ENCODE assay signal across 18 cellular contexts in the genomic region with DNA sequence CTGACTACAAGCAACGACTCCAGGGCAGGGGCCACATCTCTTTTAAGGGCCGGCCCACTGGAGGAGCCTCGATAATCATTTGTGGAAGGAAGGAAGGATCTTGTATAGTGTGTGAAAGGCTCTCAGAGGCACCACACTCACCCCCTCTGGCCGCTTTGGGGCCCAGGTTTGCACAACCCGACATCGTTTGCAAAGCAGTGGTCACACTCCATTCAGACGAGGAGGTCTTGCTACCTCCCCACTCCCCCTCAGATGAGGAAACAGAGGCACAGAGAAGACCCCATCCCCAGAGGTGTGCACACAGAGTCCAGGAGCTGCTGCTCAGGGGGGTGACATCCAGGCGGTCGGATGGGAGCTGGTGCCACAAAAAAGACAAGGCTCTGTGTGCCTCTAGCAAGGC. TPM values are rescaled to one million over a fixed set of nuclear protein-coding genes. Genes with fewer than 3 reads are reported as not detected.
A peak's percentile ranks its signal among the peaks of the same experiment; 100 is the strongest.
DNase-seq lines count a peak whose midpoint lies in the region; ATAC-seq and TF ChIP-seq lines count a peak whose summit lies in the region.
"Had no signal": no experiment of that assay in that cellular context is flagged by ENCODE, and none has a peak within 500 bp of the region (broad histone marks: within the 10 kb centered on the region; RNA-seq: fewer than 3 reads in every experiment).

No MANE protein-coding gene starts in this region.

- no peak for TF ChIP-seq CTCF in activated B cell treated with CpG ODN at 0.5 μM for 24 hours (IDR thresholded peaks at IDR 0.05)
- no peak for TF ChIP-seq CTCF in lower lobe of right lung (IDR thresholded peaks at IDR 0.05)

- POLR2A ChIA-PET in activated B cell treated with CpG ODN at 0.5 μM for 24 hours (lab: Charles Lee), result interaction anchor here (5.5 kb wide), 1 partner anchor 22 kb away, joined by 170 read pairs; no protein-coding TSS in a partner anchor

- DNase-seq in stimulated activated naive CD8-positive, alpha-beta T cell treated with anti-CD3 and anti-CD28 coated beads, Interleukin-15, Interleukin-2, amounts not matched to agents 100 U/mL and 50 U/mL, for 24 hours, result no peak
- DNase-seq in activated B cell treated with CpG ODN at 0.5 μM for 24 hours (no peak), lower lobe of right lung (peak; percentile 15), NCI-H2107 (lab: John Stamatoyannopoulos, UW) (no peak), cerebellar nuclear complex (lab: John Stamatoyannopoulos, UW) (no peak)
- DNase-seq: Calu3; CD4-positive, alpha-beta T cell; DMS53; NCI-H1436; NCI-H2029; NCI-H510A treated with DMSO at 0.1 percent for 48 hours; Peyer's patch; Right ventricle myocardium superior had no signal

- no peak for ATAC-seq in stimulated activated naive CD8-positive, alpha-beta T cell treated with anti-CD3 and anti-CD28 coated beads, Interleukin-15, Interleukin-2, amounts not matched to agents 100 U/mL and 50 U/mL, for 24 hours
- ATAC-seq in activated B cell treated with CpG ODN at 0.5 μM for 24 hours (ENCODE audit: low read depth), result no peak
- ATAC-seq in lower lobe of right lung, result no peak
- ATAC-seq in GM21723 (IDR thresholded peaks at IDR 0.05; ENCODE audit: unreplicated experiment), result no peak
- ATAC-seq: HCT116 had no signal

- no peaks in the 10 kb centered on the region for H3K27me3 Mint-ChIP-seq in stimulated activated naive CD8-positive, alpha-beta T cell treated with anti-CD3 and anti-CD28 coated beads, Interleukin-15, Interleukin-2, amounts not matched to agents 100 ng/mL and 50 ng/mL, for 24 hours
- no peaks in the 10 kb centered on the region for H3K27me3 Mint-ChIP-seq in activated B cell treated with CpG ODN at 0.5 μM for 24 hours
- H3K27me3 Mint-ChIP-seq: CD4-positive, alpha-beta T cell had no signal

- no peak overlapping the region for H3K27ac ChIP-seq in lower lobe of right lung
- peak overlapping the region; percentile 13 for H3K27ac ChIP-seq in thymus (ENCODE audit: low read depth)
- H3K27ac ChIP-seq: Peyer's patch, SK-N-MC had no signal

- H3K9me3 Mint-ChIP-seq in stimulated activated naive CD8-positive, alpha-beta T cell treated with anti-CD3 and anti-CD28 coated beads, Interleukin-15, Interleukin-2, amounts not matched to agents 100 ng/mL and 50 ng/mL, for 24 hours, result no peaks in the 10 kb centered on the region
- H3K9me3 Mint-ChIP-seq in activated B cell treated with CpG ODN at 0.5 μM for 24 hours, result no peaks in the 10 kb centered on the region
- H3K9me3 Mint-ChIP-seq: CD4-positive, alpha-beta T cell had no signal

- H3K27ac Mint-ChIP-seq in stimulated activated naive CD8-positive, alpha-beta T cell treated with anti-CD3 and anti-CD28 coated beads, Interleukin-15, Interleukin-2, amounts not matched to agents 100 ng/mL and 50 ng/mL, for 24 hours, result peak overlapping the region; percentile 22
- peak overlapping the region; percentile 35 for H3K27ac Mint-ChIP-seq in activated B cell treated with CpG ODN at 0.5 μM for 24 hours
- H3K27ac Mint-ChIP-seq: CD4-positive, alpha-beta T cell had no signal

- CTCF ChIA-PET in activated B cell treated with CpG ODN at 0.5 μM for 24 hours (lab: Charles Lee), result no interaction called here

- H3K4me3 Mint-ChIP-seq in stimulated activated naive CD8-positive, alpha-beta T cell treated with anti-CD3 and anti-CD28 coated beads, Interleukin-15, Interleukin-2, amounts not matched to agents 100 ng/mL and 50 ng/mL, for 24 hours, result no peak overlapping the region
- no peak overlapping the region for H3K4me3 Mint-ChIP-seq in activated B cell treated with CpG ODN at 0.5 μM for 24 hours
- H3K4me3 Mint-ChIP-seq: CD4-positive, alpha-beta T cell had no signal

- H3K27me3 ChIP-seq in lower lobe of right lung (ENCODE audit: low read depth) (no peaks in the 10 kb centered on the region), thymus (ENCODE audit: control insufficient read depth, insufficient read depth) (no peaks in the 10 kb centered on the region)
- H3K27me3 ChIP-seq: Peyer's patch had no signal

- WGBS in thymus, result 94% methylated on average over 9 of the region's 9 CpGs

- H3K36me3 Mint-ChIP-seq in stimulated activated naive CD8-positive, alpha-beta T cell treated with anti-CD3 and anti-CD28 coated beads, Interleukin-15, Interleukin-2, amounts not matched to agents 100 ng/mL and 50 ng/mL, for 24 hours (ENCODE audit: low read depth), result no peaks in the 10 kb centered on the region
- peaks cover 9% of the 10 kb centered on the region for H3K36me3 Mint-ChIP-seq in activated B cell treated with CpG ODN at 0.5 μM for 24 hours (ENCODE audit: low read depth)

- H3K9me3 ChIP-seq in lower lobe of right lung (no peaks in the 10 kb centered on the region), thymus (ENCODE audit: control insufficient read depth) (no peaks in the 10 kb centered on the region)
- H3K9me3 ChIP-seq: Peyer's patch had no signal

- H3K4me1 ChIP-seq in lower lobe of right lung, result no peaks in the 10 kb centered on the region
- H3K4me1 ChIP-seq in thymus (ENCODE audit: control insufficient read depth, insufficient read depth, low read length), result peaks cover 71% of the 10 kb centered on the region

- H3K36me3 ChIP-seq in lower lobe of right lung, result no peaks in the 10 kb centered on the region
- H3K36me3 ChIP-seq in thymus (ENCODE audit: control insufficient read depth, insufficient read depth), result no peaks in the 10 kb centered on the region
- H3K36me3 ChIP-seq: Peyer's patch had no signal

- intact Hi-C loops in activated B cell treated with CpG ODN at 0.5 μM for 24 hours (cut with micrococcal nuclease), result no loop called here
- intact Hi-C loops in lower lobe of right lung (cut with DNase I), result no loop called here

- H3K4me1 Mint-ChIP-seq in stimulated activated naive CD8-positive, alpha-beta T cell treated with anti-CD3 and anti-CD28 coated beads, Interleukin-15, Interleukin-2, amounts not matched to agents 100 ng/mL and 50 ng/mL, for 24 hours (ENCODE audit: low read depth), result peaks cover 37% of the 10 kb centered on the region
- H3K4me1 Mint-ChIP-seq in activated B cell treated with CpG ODN at 0.5 μM for 24 hours, result peaks cover 69% of the 10 kb centered on the region

- H3K4me3 ChIP-seq in lower lobe of right lung (no peak overlapping the region), thymus (ENCODE audit: low read length) (no peak overlapping the region)
- H3K4me3 ChIP-seq: Peyer's patch, SK-N-MC had no signal

RNA-seq across cellular contexts. Expression of gene IQSEC1, which starts 29.6 kb away (rescaled TPM):
- total RNA-seq in activated B cell treated with CpG ODN at 0.5 μM for 24 hours (260 and 296 TPM in 2 replicates), lower lobe of right lung (82.3 TPM)
- polyA plus RNA-seq in thymus, result 21.9 TPM
